Comparison of ENCODE assay signal across 1 cellular context in genomic region chr21:33109574-33110339, GRCh38.
TF ChIP-seq lines count a peak whose summit lies in the region.

No MANE protein-coding gene starts in this region.

TF ChIP-seq in A549, 52 proteins besides CTCF, POLR2A, EP300 and RAD21 (continued from another document):
- no peak for TF ChIP-seq MAX (IDR thresholded peaks at IDR 0.05)
